ENCODE assay signal across 1 cellular context in the genomic region with DNA sequence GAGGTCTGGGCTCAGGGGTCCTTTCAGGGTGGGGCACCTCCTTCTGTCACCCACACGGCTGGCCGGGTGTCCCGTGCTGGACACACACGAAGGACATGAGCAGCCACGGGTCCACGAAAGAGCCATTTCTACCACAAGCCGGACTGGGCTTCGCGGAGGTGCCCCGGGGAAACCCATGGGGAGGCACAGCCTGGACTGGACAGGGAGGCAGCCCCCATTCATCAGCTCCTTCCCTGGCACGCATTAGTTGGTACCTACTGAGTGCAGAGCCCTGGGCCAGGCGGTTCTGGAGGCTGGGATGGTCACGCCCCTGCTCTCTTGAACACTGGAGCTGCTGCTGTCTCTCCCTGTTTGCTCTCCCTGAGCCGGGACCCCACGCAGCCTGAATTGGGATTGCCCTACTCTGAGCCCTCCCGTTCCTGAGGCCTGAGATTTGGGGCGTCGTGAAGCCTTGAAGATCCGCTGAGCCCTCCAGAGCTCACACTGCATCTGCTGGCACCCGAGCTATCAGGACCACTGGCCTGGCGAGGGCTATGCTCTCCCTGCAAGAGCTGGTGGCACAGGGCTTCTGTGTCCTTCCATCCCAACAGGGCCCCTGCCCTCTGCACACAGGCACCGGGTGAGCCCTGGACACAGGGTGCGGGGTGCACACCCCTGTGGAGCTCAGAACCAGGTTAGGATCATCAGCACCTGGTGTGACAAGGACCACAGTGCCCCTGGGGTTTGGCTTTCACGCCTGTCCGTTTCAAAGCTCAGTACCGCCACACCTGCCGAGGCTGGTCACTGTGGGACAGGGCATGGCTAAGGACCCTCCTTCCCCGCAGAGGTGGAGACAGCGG.
TF ChIP-seq lines count a peak whose summit lies in the region.

No MANE protein-coding gene starts in this region.

TF ChIP-seq in K562, 482 proteins besides CTCF, POLR2A, EP300 and RAD21 (continued from another document):
- TF ChIP-seq, protein P1, sequence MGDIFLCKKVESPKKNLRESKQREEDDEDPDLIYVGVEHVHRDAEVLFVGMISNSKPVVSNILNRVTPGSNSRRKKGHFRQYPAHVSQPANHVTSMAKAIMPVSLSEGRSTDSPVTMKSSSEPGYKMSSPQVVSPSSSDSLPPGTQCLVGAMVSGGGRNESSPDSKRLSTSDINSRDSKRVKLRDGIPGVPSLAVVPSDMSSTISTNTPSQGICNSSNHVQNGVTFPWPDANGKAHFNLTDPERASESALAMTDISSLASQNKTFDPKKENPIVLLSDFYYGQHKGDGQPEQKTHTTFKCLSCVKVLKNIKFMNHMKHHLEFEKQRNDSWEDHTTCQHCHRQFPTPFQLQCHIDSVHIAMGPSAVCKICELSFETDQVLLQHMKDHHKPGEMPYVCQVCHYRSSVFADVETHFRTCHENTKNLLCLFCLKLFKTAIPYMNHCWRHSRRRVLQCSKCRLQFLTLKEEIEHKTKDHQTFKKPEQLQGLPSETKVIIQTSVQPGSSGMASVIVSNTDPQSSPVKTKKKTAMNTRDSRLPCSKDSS (IDR thresholded peaks at IDR 0.05; ENCODE audit: low read depth, partially characterized antibody) = no peak
- no peak for TF ChIP-seq TGIF2 (CRISPR knock-in tag; IDR thresholded peaks at IDR 0.05)
- no peak for TF ChIP-seq MCM2 (IDR thresholded peaks at IDR 0.05; ENCODE audit: low read depth)
- no peak for TF ChIP-seq RBM14 (IDR thresholded peaks at IDR 0.05; ENCODE audit: borderline replicate concordance, insufficient read depth, low read depth, low read length)
- no peak for TF ChIP-seq TAF9B (IDR thresholded peaks at IDR 0.05; ENCODE audit: partially characterized antibody)
- TF ChIP-seq ZBTB33 (CRISPR knock-in tag; IDR thresholded peaks at IDR 0.05) = 0 out of 2 replicates have a peak, but pooled peaks have one; percentile 31
- TF ChIP-seq ZNF766 (CRISPR knock-in tag; conservative IDR thresholded peaks at IDR 0.05) = no peak
- TF ChIP-seq ARID3A (IDR thresholded peaks at IDR 0.05; ENCODE audit: borderline replicate concordance, low read depth, low read length) = no peak
- peak; percentile 35; the same call in 1 of the 2 replicates for TF ChIP-seq POLR2G (IDR thresholded peaks at IDR 0.05; ENCODE audit: low read depth, low read length)
- TF ChIP-seq ZNF184 (CRISPR knock-in tag; IDR thresholded peaks at IDR 0.05) = no peak
